In the genomic region with DNA sequence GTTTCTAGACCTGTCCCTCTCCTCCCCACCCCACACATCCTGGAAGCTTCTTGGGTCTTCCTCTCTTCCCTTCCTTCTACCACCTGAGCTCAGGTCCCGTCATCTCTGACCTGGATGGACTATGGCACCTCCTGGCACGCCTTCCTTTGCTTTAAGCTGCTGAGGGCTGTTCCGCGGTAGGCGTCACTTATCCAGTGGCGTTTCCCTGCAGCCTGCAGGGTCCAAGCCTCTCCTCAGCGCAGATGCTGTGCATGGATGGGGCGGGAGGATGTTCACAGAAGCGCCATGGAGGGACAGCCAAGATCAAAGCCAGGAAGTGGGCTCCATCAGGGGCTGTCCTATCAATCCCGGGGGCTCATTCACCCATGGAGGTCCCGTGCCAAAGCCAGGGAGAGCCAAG, we compare ENCODE assay signal across 16 cellular contexts.
"Had no signal": no experiment of that assay in that cellular context is flagged by ENCODE, and none has a peak within 500 bp of the region (broad histone marks: within the 10 kb centered on the region; RNA-seq: fewer than 3 reads in every experiment).

No MANE protein-coding gene starts in this region.

- H3K4me1 Mint-ChIP-seq: activated CD4-positive, alpha-beta T cell treated with anti-CD3 and anti-CD28 coated beads, Interleukin-2, amount 10 ng/mL, durations not matched to agents 24 days and 14 days; activated T-helper 17 cell treated with anti-CD3 and anti-CD28 coated beads, Interleukin-2, amount 50 U/mL, for 72 hours; nephron; stimulated activated memory B cell treated with anti-CD40 and anti-IgM and Interleukin-4, amounts not matched to agents 10 μg/mL and 1 μg/mL and 100 μg/mL, for 72 hours had no signal

- H3K4me3 ChIP-seq: breast epithelium, left lung, lung, right lobe of liver, skin epidermis, transverse colon had no signal

- H3K27ac Mint-ChIP-seq: activated CD4-positive, alpha-beta T cell treated with anti-CD3 and anti-CD28 coated beads, Interleukin-2, amount 10 ng/mL, durations not matched to agents 24 days and 14 days; activated CD8-positive, alpha-beta T cell treated with anti-CD3 and anti-CD28 coated beads, Interleukin-2, amount 10 ng/mL, durations not matched to agents 7 days and 5 days; activated naive CD8-positive, alpha-beta T cell treated with anti-CD3 and anti-CD28 coated beads for 36 hours; activated T-helper 17 cell treated with anti-CD3 and anti-CD28 coated beads, Interleukin-2, amount 50 U/mL, for 72 hours; dendritic cell treated with granulocyte-macrophage colony-stimulating factor and Interleukin-4, amounts not matched to agents 40 ng/mL and 50 ng/mL, for 4 days; nephron; stimulated activated memory B cell treated with anti-CD40 and anti-IgM and Interleukin-4, amounts not matched to agents 10 μg/mL and 1 μg/mL and 100 μg/mL, for 72 hours had no signal

- H3K36me3 Mint-ChIP-seq: activated naive CD8-positive, alpha-beta T cell treated with anti-CD3 and anti-CD28 coated beads for 36 hours; stimulated activated memory B cell treated with anti-CD40 and anti-IgM and Interleukin-4, amounts not matched to agents 10 μg/mL and 1 μg/mL and 100 μg/mL, for 72 hours had no signal

- FAIRE-seq: kidney had no signal

- H3K27ac ChIP-seq: breast epithelium, left lung, parathyroid adenoma, right lobe of liver, skin epidermis, transverse colon, VCaP had no signal

- H3K27me3 ChIP-seq: breast epithelium, right lobe of liver had no signal

- H3K9me3 ChIP-seq: breast epithelium, left lung, right lobe of liver, transverse colon had no signal

- H3K9me3 Mint-ChIP-seq: activated CD4-positive, alpha-beta T cell treated with anti-CD3 and anti-CD28 coated beads, Interleukin-2, amount 10 ng/mL, durations not matched to agents 24 days and 14 days; activated naive CD8-positive, alpha-beta T cell treated with anti-CD3 and anti-CD28 coated beads for 36 hours; activated T-helper 17 cell treated with anti-CD3 and anti-CD28 coated beads, Interleukin-2, amount 50 U/mL, for 72 hours; dendritic cell treated with granulocyte-macrophage colony-stimulating factor and Interleukin-4, amounts not matched to agents 40 ng/mL and 50 ng/mL, for 4 days; nephron; stimulated activated memory B cell treated with anti-CD40 and anti-IgM and Interleukin-4, amounts not matched to agents 10 μg/mL and 1 μg/mL and 100 μg/mL, for 72 hours had no signal

- H2AFZ ChIP-seq: parathyroid adenoma had no signal

- H3K36me3 ChIP-seq: breast epithelium, left lung, right lobe of liver, transverse colon had no signal

- H3K4me3 Mint-ChIP-seq: activated CD4-positive, alpha-beta T cell treated with anti-CD3 and anti-CD28 coated beads, Interleukin-2, amount 10 ng/mL, durations not matched to agents 24 days and 14 days; activated CD8-positive, alpha-beta T cell treated with anti-CD3 and anti-CD28 coated beads, Interleukin-2, amount 10 ng/mL, durations not matched to agents 7 days and 5 days; activated naive CD8-positive, alpha-beta T cell treated with anti-CD3 and anti-CD28 coated beads for 36 hours; activated T-helper 17 cell treated with anti-CD3 and anti-CD28 coated beads, Interleukin-2, amount 50 U/mL, for 72 hours; dendritic cell treated with granulocyte-macrophage colony-stimulating factor and Interleukin-4, amounts not matched to agents 40 ng/mL and 50 ng/mL, for 4 days; nephron; stimulated activated memory B cell treated with anti-CD40 and anti-IgM and Interleukin-4, amounts not matched to agents 10 μg/mL and 1 μg/mL and 100 μg/mL, for 72 hours had no signal

- H3K4me1 ChIP-seq: breast epithelium, parathyroid adenoma had no signal

- H3K9ac ChIP-seq: parathyroid adenoma had no signal

- DNase-seq: kidney had no signal
